ENCODE assay signal across 18 cellular contexts in the genomic region with DNA sequence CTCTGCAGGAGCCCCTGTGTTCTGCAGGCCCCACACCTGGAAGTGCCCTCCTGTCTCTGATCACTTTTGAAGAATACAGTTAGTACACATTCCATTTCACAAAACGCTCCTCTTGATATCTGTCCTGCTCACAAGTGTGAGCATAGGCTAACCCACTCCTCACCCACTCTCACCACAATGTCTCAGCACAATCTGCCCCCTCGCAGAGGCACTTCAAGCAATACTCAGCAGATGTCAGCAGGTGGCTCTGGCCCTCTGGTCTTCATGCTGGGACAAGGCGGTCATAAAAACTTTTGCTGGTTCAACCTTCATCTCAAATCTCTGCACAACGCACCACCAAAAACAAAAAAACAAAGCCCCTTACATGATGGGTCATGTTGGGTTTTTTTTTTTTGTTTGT.
"Had no signal": no experiment of that assay in that cellular context is flagged by ENCODE, and none has a peak within 500 bp of the region (broad histone marks: within the 10 kb centered on the region; RNA-seq: fewer than 3 reads in every experiment).

No MANE protein-coding gene starts in this region.

- H3K4me3 ChIP-seq: dorsolateral prefrontal cortex, gastrocnemius medialis, heart right ventricle, neural progenitor cell, prostate gland, right atrium auricular region, skin epidermis, tibial nerve, vagina had no signal

- H3K27ac ChIP-seq: dorsolateral prefrontal cortex, gastrocnemius medialis, heart right ventricle, neural progenitor cell, prostate gland, right atrium auricular region, skin epidermis, tibial nerve, vagina had no signal

- ATAC-seq: activated CD8-positive, alpha-beta T cell treated with anti-CD3 and anti-CD28 coated beads for 36 hours; activated naive CD8-positive, alpha-beta T cell treated with anti-CD3 and anti-CD28 coated beads, Interleukin-2, amount 50 U/mL, for 24 hours; activated T-helper 17 cell treated with anti-CD3 and anti-CD28 coated beads, Interleukin-2, amount 50 U/mL, for 72 hours; gastrocnemius medialis; heart right ventricle; left ventricle myocardium superior had no signal

- H3K4me1 ChIP-seq: gastrocnemius medialis, heart right ventricle, neural progenitor cell, prostate gland, right atrium auricular region, tibial nerve, vagina had no signal

- H3K4me2 ChIP-seq: neural progenitor cell had no signal

- H3K9ac ChIP-seq: neural progenitor cell had no signal

- DNase-seq: activated CD4-positive, alpha-beta T cell treated with anti-CD3 and anti-CD28 coated beads, Interleukin-2, amount 10 ng/mL, durations not matched to agents 24 days and 14 days; activated CD8-positive, alpha-beta T cell treated with anti-CD3 and anti-CD28 coated beads for 36 hours; activated naive CD4-positive, alpha-beta T cell treated with anti-CD3 and anti-CD28 coated beads, Interleukin-2, amount 10 ng/mL, durations not matched to agents 7 days and 5 days; activated naive CD8-positive, alpha-beta T cell treated with anti-CD3 and anti-CD28 coated beads, Interleukin-2, amount 50 U/mL, for 24 hours; activated T-cell treated with anti-CD3 and anti-CD28 coated beads, Interleukin-2, amount 50 U/mL, for 1 hour; anterior cingulate cortex; caudate nucleus; gastrocnemius medialis; heart right ventricle; left ventricle myocardium superior had no signal

- H3K36me3 ChIP-seq: gastrocnemius medialis, heart right ventricle, neural progenitor cell, prostate gland, right atrium auricular region, tibial nerve, vagina had no signal

- H3K27me3 ChIP-seq: neural progenitor cell, right atrium auricular region, vagina had no signal

- H2AFZ ChIP-seq: neural progenitor cell had no signal

- H3K9me3 ChIP-seq: gastrocnemius medialis, heart right ventricle, prostate gland, right atrium auricular region, tibial nerve, vagina had no signal
